14 cellular contexts compared by ENCODE assay signal in genomic region chr4:70667710-70668535, GRCh38. TPM values are rescaled to one million over a fixed set of nuclear protein-coding genes. Genes with fewer than 3 reads are reported as not detected.
DNase-seq lines count a peak whose midpoint lies in the region; ATAC-seq lines count a peak whose summit lies in the region.
"Had no signal": no experiment of that assay in that cellular context is flagged by ENCODE, and none has a peak within 500 bp of the region (broad histone marks: within the 10 kb centered on the region; RNA-seq: fewer than 3 reads in every experiment).

No MANE protein-coding gene starts in this region.

- H3K79me1 ChIP-seq in trophoblast cell (ENCODE audit: low read length), result no peaks in the 10 kb centered on the region

- no peak overlapping the region for H3K18ac ChIP-seq in trophoblast cell (ENCODE audit: low read length)

- H3K27me3 ChIP-seq in Karpas-422 (ENCODE audit: low read length) (no peaks in the 10 kb centered on the region), trophoblast cell (ENCODE audit: insufficient read depth, low read length) (no peaks in the 10 kb centered on the region)

- H3K4ac ChIP-seq in trophoblast cell (ENCODE audit: low read depth, low read length), result no peak overlapping the region

- H4K20me1 ChIP-seq in Karpas-422 (ENCODE audit: insufficient read depth, low read depth, low read length), result no peaks in the 10 kb centered on the region

- no peak overlapping the region for H2BK12ac ChIP-seq in trophoblast cell (ENCODE audit: low read length)

- no peak overlapping the region for H3K23ac ChIP-seq in trophoblast cell (ENCODE audit: low read length)

- H4K91ac ChIP-seq in trophoblast cell (ENCODE audit: low read depth, low read length), result no peak overlapping the region

- no CpG with 5 or more reads among the region's 4 CpGs for WGBS in trophoblast cell (ENCODE audit: extremely low coverage, insufficient coverage, insufficient read length)

- H3K9me3 ChIP-seq in Karpas-422 (ENCODE audit: low read length) (no peaks in the 10 kb centered on the region), trophoblast cell (ENCODE audit: insufficient read depth, low read depth, low read length) (no peaks in the 10 kb centered on the region)

- H3K4me3 ChIP-seq in Karpas-422 (ENCODE audit: low read length) (no peak overlapping the region), trophoblast cell (ENCODE audit: low read depth, low read length) (no peak overlapping the region)

- H4K8ac ChIP-seq in trophoblast cell (ENCODE audit: low read depth, low read length), result no peak overlapping the region

- no peak overlapping the region for H2BK120ac ChIP-seq in trophoblast cell (ENCODE audit: insufficient read depth, low read length, poor library complexity)

- ATAC-seq in GM21447 (IDR thresholded peaks at IDR 0.05; ENCODE audit: unreplicated experiment), result peak; percentile 57
- ATAC-seq: esophagus mucosa had no signal

- H3K36me3 ChIP-seq in Karpas-422 (ENCODE audit: insufficient read depth, low read length) (no peaks in the 10 kb centered on the region), trophoblast cell (ENCODE audit: control insufficient read depth in 1 of 2, insufficient read depth in 2 of 2, low read length in 2 of 2) (no peaks in the 10 kb centered on the region)

- H3K27ac ChIP-seq in Karpas-422 (ENCODE audit: low read length) (no peak overlapping the region), trophoblast cell (ENCODE audit: low read depth, low read length) (no peak overlapping the region)

- H2AK5ac ChIP-seq in trophoblast cell (ENCODE audit: low read length), result no peak overlapping the region

- H3K4me1 ChIP-seq in Karpas-422 (ENCODE audit: low read length) (peaks cover 35% of the 10 kb centered on the region), trophoblast cell (ENCODE audit: control insufficient read depth in 1 of 2, insufficient read depth in 2 of 2, low read length in 2 of 2) (no peaks in the 10 kb centered on the region)

- H4K12ac ChIP-seq in trophoblast cell (ENCODE audit: low read depth, low read length), result no peak overlapping the region

- H2AFZ ChIP-seq in Karpas-422 (ENCODE audit: low read length), result 0 out of 2 replicates have a peak overlapping the region, but pooled peaks have one; percentile 57
- H2AFZ ChIP-seq in trophoblast cell (ENCODE audit: insufficient read depth, low read length, poor library complexity), result no peak overlapping the region

- no peak overlapping the region for H2BK5ac ChIP-seq in trophoblast cell (ENCODE audit: low read depth, low read length, poor library complexity)

- H3K79me2 ChIP-seq in Karpas-422 (ENCODE audit: low read length) (no peaks in the 10 kb centered on the region), trophoblast cell (ENCODE audit: control insufficient read depth, insufficient read depth, low read length, poor library complexity) (no peaks in the 10 kb centered on the region)

- H3K9ac ChIP-seq in Karpas-422 (ENCODE audit: low read length) (no peak overlapping the region), trophoblast cell (ENCODE audit: low read length) (no peak overlapping the region)

- no peak overlapping the region for H3K14ac ChIP-seq in trophoblast cell (ENCODE audit: low read length)

- H3K9me2 ChIP-seq in Karpas-422 (replicated peaks; ENCODE audit: insufficient read depth, low read length), result no peaks in the 10 kb centered on the region

- H3K4me2 ChIP-seq in Karpas-422 (ENCODE audit: low read depth, low read length, poor library complexity, severe bottlenecking) (no peak overlapping the region), trophoblast cell (ENCODE audit: low read length) (no peak overlapping the region)

- DNase-seq in GM03348 (ENCODE audit: low spot score) (peak; percentile 66), Karpas-422 (no peak), iris pigment epithelial cell (ENCODE audit: low read depth) (peak; percentile 38), trophoblast cell (no peak), HT-29 (ENCODE audit: low spot score) (no peak)
- no peak for DNase-seq in activated CD8-positive, alpha-beta memory T cell treated with anti-CD3 and anti-CD28 coated beads, Interleukin-2, amount 50 U/mL, for 48 hours
- DNase-seq in stimulated activated CD4-positive, alpha-beta T cell treated with anti-CD3 and anti-CD28 coated beads, Interleukin-15, amount 100 ng/mL, for 24 hours, result no peak
- DNase-seq: CD4-positive, CD25-positive, alpha-beta regulatory T cell; kidney; nucleus accumbens; stimulated activated CD4-positive, alpha-beta T cell treated with anti-CD3 and anti-CD28 coated beads, Interleukin-1b, Interleukin-23, amount 100 ng/mL, for 48 hours had no signal

RNA-seq across cellular contexts. Expression of gene JCHAIN, which starts 1.6 kb away (rescaled TPM):
- total RNA-seq in Karpas-422 (2014; rRNA removed; shearing (Covaris generic); ENCODE audit: low replicate concordance), result 51.0 and 77.5 TPM in 2 replicates
- not detected in 2 replicates for polyA plus RNA-seq in trophoblast cell (2013)
- total RNA-seq in HT-29 (2014; rRNA removed; shearing (Covaris generic)), result not detected in 2 replicates
- total RNA-seq: bronchial epithelial cell had no signal

RNA-seq across cellular contexts. Expression of gene UTP3, which starts 20.4 kb away (rescaled TPM):
- total RNA-seq in Karpas-422 (2014; rRNA removed; shearing (Covaris generic); ENCODE audit: low replicate concordance), result 21.2 and 32.4 TPM in 2 replicates
- polyA plus RNA-seq in trophoblast cell (2013), result 26.5 and 27.7 TPM in 2 replicates
- 17.5 and 19.2 TPM in 2 replicates for total RNA-seq in HT-29 (2014; rRNA removed; shearing (Covaris generic))

RNA-seq across cellular contexts. Expression of gene ENAM, which starts 39.4 kb away (rescaled TPM):
- total RNA-seq in Karpas-422 (2014; rRNA removed; shearing (Covaris generic); ENCODE audit: low replicate concordance), result not detected in 2 replicates
- polyA plus RNA-seq in trophoblast cell (2013), result not detected in 2 replicates
- not detected in 2 replicates for total RNA-seq in HT-29 (2014; rRNA removed; shearing (Covaris generic))
- total RNA-seq: bronchial epithelial cell; CD4-positive, CD25-positive, alpha-beta regulatory T cell; esophagus mucosa had no signal
- polyA plus RNA-seq: CD4-positive, CD25-positive, alpha-beta regulatory T cell had no signal

RNA-seq across cellular contexts. Expression of gene RUFY3, which starts 53.8 kb away (rescaled TPM):
- total RNA-seq in Karpas-422 (2014; rRNA removed; shearing (Covaris generic); ENCODE audit: low replicate concordance), result 25.2 and 26.9 TPM in 2 replicates
- polyA plus RNA-seq in trophoblast cell (2013), result 22.8 and 24.6 TPM in 2 replicates
- 15.0 and 18.7 TPM in 2 replicates for total RNA-seq in HT-29 (2014; rRNA removed; shearing (Covaris generic))

Comparison
In these comparisons a context has a peak if more than half of its experiments do, and no peak if none do; other contexts are left out.
1. DNase-seq: peak in GM03348 (single experiment) and iris pigment epithelial cell (single experiment); none in Karpas-422 (single experiment), trophoblast cell (0 of 2), HT-29 (single experiment), activated CD8-positive, alpha-beta memory T cell treated with anti-CD3 and anti-CD28 coated beads, Interleukin-2, amount 50 U/mL, for 48 hours (single experiment) and stimulated activated CD4-positive, alpha-beta T cell treated with anti-CD3 and anti-CD28 coated beads, Interleukin-15, amount 100 ng/mL, for 24 hours (single experiment).
2. RNA of gene JCHAIN, which starts 1.6 kb away (total RNA-seq): 51.0 to 77.5 TPM in Karpas-422; not detected in HT-29; every median in the first group is over 10 times any median in the second.